7 cellular contexts compared by ENCODE assay signal in the genomic region with DNA sequence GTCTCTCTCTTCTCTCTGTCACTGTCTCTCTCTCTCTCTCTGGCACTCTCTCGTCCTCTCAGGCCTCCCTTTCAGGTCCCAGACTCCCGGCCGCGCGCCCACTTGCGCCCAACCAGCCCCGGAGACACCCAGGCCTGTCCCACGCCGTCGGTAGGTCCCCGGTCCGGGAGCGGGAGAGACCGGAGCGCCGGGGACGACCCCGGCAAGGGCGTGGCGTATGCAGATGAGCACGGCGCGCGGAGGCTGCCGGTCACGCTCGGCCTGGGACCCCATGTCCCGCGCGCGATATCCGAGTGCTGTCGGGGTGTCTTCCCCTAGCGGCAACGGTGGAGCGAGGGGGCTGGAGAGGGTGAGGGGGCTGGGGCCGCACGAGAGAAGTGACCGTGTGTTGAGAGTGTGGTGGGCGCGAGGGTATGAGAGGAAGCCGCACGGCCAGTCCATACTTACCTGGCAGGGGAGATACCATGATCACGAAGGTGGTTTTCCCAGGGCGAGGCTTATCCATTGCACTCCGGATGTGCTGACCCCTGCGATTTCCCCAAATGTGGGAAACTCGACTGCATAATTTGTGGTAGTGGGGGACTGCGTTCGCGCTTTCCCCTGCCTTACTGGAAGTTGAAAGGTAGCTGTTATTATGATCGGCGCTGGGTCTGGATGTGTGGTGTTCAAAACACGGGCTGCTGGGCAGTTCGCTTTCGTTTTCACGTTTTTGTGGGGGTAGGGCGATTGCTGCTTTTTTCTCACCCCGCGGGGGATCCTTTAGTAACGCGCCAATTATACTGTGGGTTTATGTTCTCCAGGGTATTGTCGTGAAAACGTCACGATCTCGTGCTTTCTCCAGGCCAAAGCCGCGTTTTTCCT. TPM values are rescaled to one million over a fixed set of nuclear protein-coding genes. Genes with fewer than 3 reads are reported as not detected.
DNase-seq lines count a peak whose midpoint lies in the region; ATAC-seq and TF ChIP-seq lines count a peak whose summit lies in the region.
"Not testable (repeated sequence)": the region's sequence is repeated elsewhere in the genome, so short reads cannot be mapped to it uniquely, and the experiment has no call there.

No MANE protein-coding gene starts in this region.

- H3K27me3 Mint-ChIP-seq in MCF 10A (ENCODE audit: insufficient read depth, unreplicated experiment): not testable (repeated sequence)

- H3K4me2 ChIP-seq in PC-3 (ENCODE audit: low read length): not testable (repeated sequence)

- intact Hi-C loops in PC-3 (cut with micrococcal nuclease); MCF 10A (cut with micrococcal nuclease): not testable (repeated sequence)

- not testable (repeated sequence) for H4K20me1 ChIP-seq in PC-3 (ENCODE audit: low read length)

- not testable (repeated sequence) for H3K9ac ChIP-seq in PC-3 (ENCODE audit: low read length)

- H3K9me2 ChIP-seq in PC-3 (replicated peaks; ENCODE audit: low read length): not testable (repeated sequence)

- H3K9me3 Mint-ChIP-seq in MCF 10A (ENCODE audit: unreplicated experiment): not testable (repeated sequence)

- POLR2A ChIA-PET in PC-3 (lab: Charles Lee; ENCODE audit: unreplicated experiment); MCF 10A (lab: Yijun Ruan, JAX): not testable (repeated sequence)

- H3K4me3 ChIP-seq in PC-3 (ENCODE audit: low read length); lung: not testable (repeated sequence)

- ATAC-seq in GM18520 (IDR thresholded peaks at IDR 0.05; ENCODE audit: unreplicated experiment): peak; percentile 59
- ATAC-seq in GM19468 (IDR thresholded peaks at IDR 0.05; ENCODE audit: extremely low read depth, unreplicated experiment): peak; percentile 55
- ATAC-seq in HG02642 (IDR thresholded peaks at IDR 0.05; ENCODE audit: poor library complexity, unreplicated experiment): peak; percentile 71
- peak; percentile 68 for ATAC-seq in HG03135 (IDR thresholded peaks at IDR 0.05; ENCODE audit: unreplicated experiment)
- ATAC-seq in PC-3: peak; percentile 76
- peak; percentile 87 for ATAC-seq in lung (ENCODE audit: insufficient read depth, low FRiP score)

- not testable (repeated sequence) for H3K4me1 Mint-ChIP-seq in MCF 10A (ENCODE audit: insufficient read depth, unreplicated experiment)

- not testable (repeated sequence) for H3K9me3 ChIP-seq in PC-3 (ENCODE audit: low read length); lung (ENCODE audit: control insufficient read depth in 2 of 2, insufficient read depth in 1 of 2, low read length in 1 of 2)

- TF ChIP-seq CTCF in PC-3 (conservative IDR thresholded peaks at IDR 0.05; ENCODE audit: low read depth, low read length); MCF 10A (IDR thresholded peaks at IDR 0.05; ENCODE audit: unreplicated experiment); lung (IDR thresholded peaks at IDR 0.05; ENCODE audit: control extremely low read depth, extremely low read depth): not testable (repeated sequence)

- CTCF ChIA-PET in PC-3 (lab: Charles Lee); MCF 10A (lab: Yijun Ruan, JAX): not testable (repeated sequence)

- not testable (repeated sequence) for H3K79me2 ChIP-seq in PC-3 (ENCODE audit: low read length)

- not testable (repeated sequence) for H3F3A ChIP-seq in PC-3 (ENCODE audit: low read length, unreplicated experiment)

- not testable (repeated sequence) for H3K4me3 Mint-ChIP-seq in MCF 10A (ENCODE audit: unreplicated experiment)

- H3K27ac ChIP-seq in PC-3 (ENCODE audit: low read length); lung (ENCODE audit: low read depth in 1 of 2, low read length in 1 of 2): not testable (repeated sequence)

- WGBS in lung, 2 donors: no CpG with 5 or more reads among the region's 68 CpGs

- not testable (repeated sequence) for H3K27me3 ChIP-seq in PC-3 (ENCODE audit: low read length); lung (ENCODE audit: control insufficient read depth, insufficient read depth)

- H3K27ac Mint-ChIP-seq in MCF 10A (ENCODE audit: low read depth, unreplicated experiment): not testable (repeated sequence)

- H3K4me1 ChIP-seq in PC-3 (ENCODE audit: insufficient read depth, low read length); lung (ENCODE audit: control insufficient read depth in 2 of 2, insufficient read depth in 2 of 2, low read length in 2 of 2): not testable (repeated sequence)

- TSS peak; percentile 99 for BruUV-seq in PC-3 (replicated peaks; lab: Mats Ljungman, UMichigan)
- BruUV-seq in MCF 10A (replicated peaks; lab: Mats Ljungman, UMichigan): TSS peak; percentile 98

- DNase-seq in PC-3; MCF 10A (ENCODE audit: unreplicated experiment); lung (ENCODE audit: low spot score): not testable (repeated sequence)

- not testable (repeated sequence) for H2AFZ ChIP-seq in PC-3 (ENCODE audit: low read length)

- not testable (repeated sequence) for H3K36me3 Mint-ChIP-seq in MCF 10A (ENCODE audit: insufficient read depth, unreplicated experiment)

- H3K36me3 ChIP-seq in PC-3 (ENCODE audit: low read depth, low read length); lung (ENCODE audit: control insufficient read depth in 2 of 2, insufficient read depth in 2 of 2, low read length in 2 of 2): not testable (repeated sequence)

RNA-seq across cellular contexts. Expression of a gene that starts 7.0 kb away (rescaled TPM):
- total RNA-seq in PC-3 (2014; rRNA removed) (38.2 and 49.5 TPM in 2 replicates), MCF 10A (2022) (31.5 and 38.9 TPM in 2 replicates), lung (10 to 100 TPM; 25.4 to 92.6 TPM)
- polyA plus RNA-seq in lung: 10 to 100 TPM; 30.5 to 33.4 TPM
